1 cellular context compared by ENCODE assay signal in genomic region chrX:106716004-106716403, GRCh38.
TF ChIP-seq lines count a peak whose summit lies in the region.

No MANE protein-coding gene starts in this region.

TF ChIP-seq in liver, 16 proteins besides CTCF, POLR2A, EP300 and RAD21 (continued from another document):
- no peak for TF ChIP-seq REST (IDR thresholded peaks at IDR 0.05)
- TF ChIP-seq JUND (IDR thresholded peaks at IDR 0.05), result no peak
- no peak for TF ChIP-seq EGR1 (IDR thresholded peaks at IDR 0.05; ENCODE audit: low read depth in 2 of 2)
- no peak for TF ChIP-seq NR2F2 (IDR thresholded peaks at IDR 0.05)
- TF ChIP-seq SP1 (IDR thresholded peaks at IDR 0.05), result peak; percentile 70
- TF ChIP-seq ATF3 (IDR thresholded peaks at IDR 0.05), result no peak
- TF ChIP-seq MAX (IDR thresholded peaks at IDR 0.05), result no peak
- no peak for TF ChIP-seq TAF1 (conservative IDR thresholded peaks at IDR 0.05)
- no peak for TF ChIP-seq RXRA (IDR thresholded peaks at IDR 0.05)
- TF ChIP-seq FOXA1 (IDR thresholded peaks at IDR 0.05), result no peak
- no peak for TF ChIP-seq YY1 (IDR thresholded peaks at IDR 0.05)
- no peak for TF ChIP-seq FOXA2 (IDR thresholded peaks at IDR 0.05)
- TF ChIP-seq HNF4A (conservative IDR thresholded peaks at IDR 0.05), result peak; percentile 70 to 78
- no peak for TF ChIP-seq ZBTB33 (IDR thresholded peaks at IDR 0.05)
